In the genomic region with DNA sequence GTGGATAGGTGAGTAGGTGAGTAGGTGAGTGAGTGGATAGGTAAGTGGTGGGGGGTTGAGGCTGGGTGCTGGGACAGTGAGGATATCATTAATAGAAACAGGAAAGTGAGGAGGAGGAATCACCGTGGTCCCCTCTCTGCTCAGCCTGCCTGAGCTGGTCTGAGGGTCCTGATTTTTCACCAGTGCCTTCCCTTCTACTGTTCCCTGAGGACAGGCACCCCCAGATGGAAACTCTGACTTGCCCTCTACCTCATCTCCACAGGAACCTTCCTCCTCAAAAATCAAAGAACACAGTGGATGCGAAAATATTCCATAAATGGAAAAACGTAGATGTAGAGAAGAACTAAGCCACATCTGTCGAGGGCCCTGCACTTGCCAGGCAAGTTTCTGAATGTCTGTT, we compare ENCODE assay signal across 1 cellular context.
TF ChIP-seq lines count a peak whose summit lies in the region.

No MANE protein-coding gene starts in this region.

TF ChIP-seq in IMR-90, 13 proteins besides CTCF, POLR2A, EP300 and RAD21:
- TF ChIP-seq CHD1 (IDR thresholded peaks at IDR 0.05; ENCODE audit: low read depth, low read length), result no peak
- TF ChIP-seq MAFK (IDR thresholded peaks at IDR 0.05; ENCODE audit: low read depth, low read length), result no peak
- TF ChIP-seq RFX5 (IDR thresholded peaks at IDR 0.05; ENCODE audit: low read depth, low read length), result no peak
- no peak for TF ChIP-seq RCOR1 (IDR thresholded peaks at IDR 0.05; ENCODE audit: insufficient replicate concordance, low read length)
- no peak for TF ChIP-seq NFE2L2 (IDR thresholded peaks at IDR 0.05; ENCODE audit: low read depth, low read length)
- TF ChIP-seq MAZ (IDR thresholded peaks at IDR 0.05; ENCODE audit: borderline replicate concordance, low read depth, low read length), result no peak
- TF ChIP-seq BHLHE40 (IDR thresholded peaks at IDR 0.05; ENCODE audit: low read depth, low read length), result no peak
- TF ChIP-seq CEBPB (IDR thresholded peaks at IDR 0.05; ENCODE audit: low read depth, low read length), result no peak
- no peak for TF ChIP-seq SMC3 (IDR thresholded peaks at IDR 0.05; ENCODE audit: low read depth, low read length)
- no peak for TF ChIP-seq MXI1 (IDR thresholded peaks at IDR 0.05; ENCODE audit: borderline replicate concordance, low read depth, low read length)
- TF ChIP-seq, protein P1, sequence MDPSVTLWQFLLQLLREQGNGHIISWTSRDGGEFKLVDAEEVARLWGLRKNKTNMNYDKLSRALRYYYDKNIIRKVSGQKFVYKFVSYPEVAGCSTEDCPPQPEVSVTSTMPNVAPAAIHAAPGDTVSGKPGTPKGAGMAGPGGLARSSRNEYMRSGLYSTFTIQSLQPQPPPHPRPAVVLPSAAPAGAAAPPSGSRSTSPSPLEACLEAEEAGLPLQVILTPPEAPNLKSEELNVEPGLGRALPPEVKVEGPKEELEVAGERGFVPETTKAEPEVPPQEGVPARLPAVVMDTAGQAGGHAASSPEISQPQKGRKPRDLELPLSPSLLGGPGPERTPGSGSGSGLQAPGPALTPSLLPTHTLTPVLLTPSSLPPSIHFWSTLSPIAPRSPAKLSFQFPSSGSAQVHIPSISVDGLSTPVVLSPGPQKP (IDR thresholded peaks at IDR 0.05; ENCODE audit: borderline replicate concordance, low read depth, low read length), result no peak
- TF ChIP-seq, protein P2, sequence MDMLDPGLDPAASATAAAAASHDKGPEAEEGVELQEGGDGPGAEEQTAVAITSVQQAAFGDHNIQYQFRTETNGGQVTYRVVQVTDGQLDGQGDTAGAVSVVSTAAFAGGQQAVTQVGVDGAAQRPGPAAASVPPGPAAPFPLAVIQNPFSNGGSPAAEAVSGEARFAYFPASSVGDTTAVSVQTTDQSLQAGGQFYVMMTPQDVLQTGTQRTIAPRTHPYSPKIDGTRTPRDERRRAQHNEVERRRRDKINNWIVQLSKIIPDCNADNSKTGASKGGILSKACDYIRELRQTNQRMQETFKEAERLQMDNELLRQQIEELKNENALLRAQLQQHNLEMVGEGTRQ (IDR thresholded peaks at IDR 0.05; ENCODE audit: low read depth, low read length), result no peak
- TF ChIP-seq FOS (IDR thresholded peaks at IDR 0.05; ENCODE audit: low read depth, low read length), result no peak
